In the genomic region with DNA sequence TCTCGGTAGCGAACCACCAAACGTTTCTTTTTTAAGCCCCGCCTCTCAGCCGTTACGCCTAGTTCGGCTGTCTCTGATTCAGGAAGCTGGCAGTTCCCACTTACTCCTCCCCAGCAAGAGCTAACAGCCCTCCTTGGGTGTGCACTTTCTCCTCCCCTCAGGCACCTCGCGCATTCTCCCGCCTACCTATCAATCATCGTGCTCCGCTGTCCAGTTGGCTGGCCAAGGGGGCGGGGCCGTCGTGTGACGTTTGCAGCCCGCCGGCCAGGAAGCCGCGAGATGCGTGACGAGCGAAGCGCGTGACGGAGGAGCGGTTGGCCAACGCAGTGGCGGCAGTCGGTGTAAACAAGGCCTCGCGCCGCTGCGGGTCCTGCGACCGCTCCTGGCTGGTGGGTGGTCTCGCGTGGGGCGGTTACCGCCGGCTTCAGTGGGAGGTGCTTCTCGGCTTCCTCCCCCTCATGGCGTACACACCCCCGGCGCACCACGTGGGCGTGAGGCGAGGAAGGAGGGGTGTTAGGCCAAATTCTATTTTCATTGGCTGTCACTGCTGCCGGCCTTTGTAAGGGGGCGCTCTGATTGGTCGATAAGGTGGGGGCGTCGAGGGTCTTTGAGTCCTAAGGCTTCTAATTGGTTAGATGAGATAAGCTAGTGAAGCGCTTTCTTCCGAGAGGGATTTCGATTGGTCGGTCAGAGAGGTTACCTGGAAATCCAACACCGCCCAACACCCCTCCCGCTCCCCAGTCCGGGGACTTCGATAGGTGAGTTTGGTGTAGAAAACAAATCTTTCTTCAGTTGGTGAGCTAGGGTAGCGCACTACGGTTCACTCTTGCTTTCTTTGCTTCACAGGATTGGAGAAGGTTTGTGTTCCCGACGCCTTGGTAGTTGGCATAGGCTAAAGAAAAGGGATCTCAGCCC, we compare ENCODE assay signal across 8 cellular contexts. TPM values are rescaled to one million over a fixed set of nuclear protein-coding genes. Genes with fewer than 3 reads are reported as not detected.
DNase-seq lines count a peak whose midpoint lies in the region; ATAC-seq and TF ChIP-seq lines count a peak whose summit lies in the region.

TSS of gene DCAF11 (plus strand) at position 242 of the 915 bp plus-strand sequence. CDS start 818 bp downstream, outside the sequence.
TSS of gene NRL (minus strand) at position 414 of the 915 bp plus-strand sequence. CDS start 32,101 bp downstream, outside the sequence.

- DNase-seq in GM10266 (ENCODE audit: extremely low spot score) (peak; percentile 97), NCI-H1105 (lab: John Stamatoyannopoulos, UW) (peak; percentile 99), SKM-1 (lab: John Stamatoyannopoulos, UW; ENCODE audit: unreplicated experiment) (peak; percentile 92), glutamatergic neuron (peak; percentile 99), omental fat pad (ENCODE audit: low spot score) (peak; percentile 92), testis (peak; percentile 99)
- peak; percentile 99 for DNase-seq in activated naive CD8-positive, alpha-beta T cell treated with anti-CD3 and anti-CD28 coated beads for 36 hours

- peaks cover 9% of the 10 kb centered on the region for H3K4me1 ChIP-seq in testis

- H3K9me3 ChIP-seq in testis, result no peaks in the 10 kb centered on the region

- H3K9me3 Mint-ChIP-seq in activated naive CD8-positive, alpha-beta T cell treated with anti-CD3 and anti-CD28 coated beads for 36 hours, result no peaks in the 10 kb centered on the region
- peaks cover 11% of the 10 kb centered on the region for H3K9me3 Mint-ChIP-seq in glutamatergic neuron (ENCODE audit: unreplicated experiment)

- H3K27ac ChIP-seq in testis, result peak within 1 kb of the TSS; percentile 99 to 100

- peak within 1 kb of the TSS; percentile 68 to 76 for H3K4me3 ChIP-seq in testis

- peak within 1 kb of the TSS; percentile 99 for H3K27ac Mint-ChIP-seq in activated naive CD8-positive, alpha-beta T cell treated with anti-CD3 and anti-CD28 coated beads for 36 hours
- peak within 1 kb of the TSS; percentile 98 for H3K27ac Mint-ChIP-seq in glutamatergic neuron (ENCODE audit: unreplicated experiment)

- H3K4me1 Mint-ChIP-seq in activated naive CD8-positive, alpha-beta T cell treated with anti-CD3 and anti-CD28 coated beads for 36 hours, result peaks cover 22% of the 10 kb centered on the region
- peaks cover 10% of the 10 kb centered on the region for H3K4me1 Mint-ChIP-seq in glutamatergic neuron (ENCODE audit: low read depth, unreplicated experiment)

- peaks cover 17% of the 10 kb centered on the region for H3K36me3 Mint-ChIP-seq in activated naive CD8-positive, alpha-beta T cell treated with anti-CD3 and anti-CD28 coated beads for 36 hours
- H3K36me3 Mint-ChIP-seq in glutamatergic neuron (ENCODE audit: unreplicated experiment), result peaks cover 5% of the 10 kb centered on the region

- no peaks in the 10 kb centered on the region for H3K27me3 Mint-ChIP-seq in activated naive CD8-positive, alpha-beta T cell treated with anti-CD3 and anti-CD28 coated beads for 36 hours
- peaks cover 6% of the 10 kb centered on the region for H3K27me3 Mint-ChIP-seq in glutamatergic neuron (ENCODE audit: unreplicated experiment)

- WGBS in testis, 2 donors, result 1 to 2% methylated on average over 26 to 59 of the region's 65 CpGs

- H3K4me3 Mint-ChIP-seq in activated naive CD8-positive, alpha-beta T cell treated with anti-CD3 and anti-CD28 coated beads for 36 hours, result peak within 1 kb of the TSS; percentile 95
- H3K4me3 Mint-ChIP-seq in glutamatergic neuron (ENCODE audit: unreplicated experiment), result peak within 1 kb of the TSS; percentile 97

- ATAC-seq in HG02642 (IDR thresholded peaks at IDR 0.05; ENCODE audit: poor library complexity, unreplicated experiment) (peak; percentile 86), omental fat pad (ENCODE audit: low FRiP score) (peak; percentile 97)

- no peak for TF ChIP-seq POLR2A in testis (IDR thresholded peaks at IDR 0.05)

- intact Hi-C loops in testis (cut with DNase I; ENCODE audit: low total_unique reads), result no loop called here

- no peaks in the 10 kb centered on the region for H3K36me3 ChIP-seq in testis (ENCODE audit: low read depth, missing control alignments)

- TF ChIP-seq CTCF in GM10266 (IDR thresholded peaks at IDR 0.05; ENCODE audit: control insufficient read depth, insufficient read depth, low read depth, missing control alignments) (no peak), glutamatergic neuron (IDR thresholded peaks at IDR 0.05; ENCODE audit: partially characterized antibody, unreplicated experiment) (no peak), omental fat pad (IDR thresholded peaks at IDR 0.05) (no peak), testis (IDR thresholded peaks at IDR 0.05) (peak in 1 of 3 experiments; percentile 19)

- no peaks in the 10 kb centered on the region for H3K27me3 ChIP-seq in testis

RNA-seq across cellular contexts. Expression of gene DCAF11, which starts in this region (rescaled TPM):
- total RNA-seq in activated naive CD8-positive, alpha-beta T cell treated with anti-CD3 and anti-CD28 coated beads for 36 hours, result 10 to 100 TPM; 56.0 to 56.7 TPM
- total RNA-seq in glutamatergic neuron (ENCODE audit: unreplicated experiment) (54.1 TPM), omental fat pad (10 to 100 TPM; 50.1 to 76.0 (median 54.4) TPM), testis (10 to 100 TPM; 67.6 to 68.0 TPM)
- polyA plus RNA-seq in testis (ENCODE audit: insufficient read depth, low read depth, low replicate concordance), result 77.4 TPM

RNA-seq across cellular contexts. Expression of gene NRL, which starts in this region (rescaled TPM):
- total RNA-seq in activated naive CD8-positive, alpha-beta T cell treated with anti-CD3 and anti-CD28 coated beads for 36 hours, result 1 to 10 TPM; 1.8 to 2.6 TPM
- total RNA-seq in glutamatergic neuron (ENCODE audit: unreplicated experiment), result 3.7 TPM
- total RNA-seq in omental fat pad, result 1 to 10 TPM in 3 of 4 donors, under 1 TPM in 1; 0.94 to 4.3 (median 1.3) TPM
- total RNA-seq in testis, result 1 to 10 TPM; 6.6 to 8.3 TPM
- 8.2 TPM for polyA plus RNA-seq in testis (ENCODE audit: insufficient read depth, low read depth, low replicate concordance)

Comparison
In these comparisons a context has a peak if more than half of its experiments do, and no peak if none do; other contexts are left out.
1. Peak in every context shown above with its lines: DNase-seq, ATAC-seq, H3K4me3 ChIP-seq and H3K27ac ChIP-seq.